ENCODE assay signal across 29 cellular contexts in genomic region chr1:27499142-27499541, GRCh38.
"Had no signal": no experiment of that assay in that cellular context is flagged by ENCODE, and none has a peak within 500 bp of the region (broad histone marks: within the 10 kb centered on the region; RNA-seq: fewer than 3 reads in every experiment).

No MANE protein-coding gene starts in this region.

- H3K4me1 Mint-ChIP-seq: activated naive CD4-positive, alpha-beta T cell treated with anti-CD3 and anti-CD28 coated beads, Interleukin-2, amount 50 U/mL, for 24 hours; activated naive CD8-positive, alpha-beta T cell treated with anti-CD3 and anti-CD28 coated beads, Interleukin-2, amount 50 U/mL, for 24 hours; central memory CD8-positive, alpha-beta T cell had no signal

- H3K27ac ChIP-seq: heart left ventricle, left lung, parathyroid adenoma, psoas muscle, suprapubic skin, tibial artery had no signal

- H3K9me3 Mint-ChIP-seq: activated B cell treated with CpG ODN at 0.5 μM for 24 hours; activated CD8-positive, alpha-beta T cell treated with anti-CD3 and anti-CD28 coated beads for 36 hours; activated naive CD4-positive, alpha-beta T cell treated with anti-CD3 and anti-CD28 coated beads, Interleukin-2, amount 50 U/mL, for 24 hours; activated naive CD8-positive, alpha-beta T cell treated with anti-CD3 and anti-CD28 coated beads, Interleukin-2, amount 50 U/mL, for 24 hours; activated T-cell treated with anti-CD3 and anti-CD28 coated beads, Interleukin-2, amount 50 U/mL, for 4 hours; activated T-helper 2 cell treated with anti-CD3 and anti-CD28 coated beads, Interferon-gamma antibody, Interleukin-2, Interleukin-4, amounts not matched to agents 10 μg/mL and 5 μg/mL and 100 μg/mL, durations not matched to agents 14 hours and 24 hours and 36 hours; central memory CD8-positive, alpha-beta T cell; dendritic cell treated with granulocyte-macrophage colony-stimulating factor and Interleukin-4, amounts not matched to agents 40 ng/mL and 50 ng/mL, for 4 days; endodermal cell; T-helper 2 cell treated with Interferon-gamma antibody and Interleukin-4, amounts not matched to agents 5 μg/mL and 100 μg/mL, for 36 hours had no signal

- DNase-seq: activated B cell treated with CpG ODN at 0.5 μM for 24 hours; activated CD4-positive, alpha-beta T cell treated with anti-CD3 and anti-CD28 coated beads, Interleukin-2, amount 50 U/mL, for 1 hour; activated CD8-positive, alpha-beta T cell treated with anti-CD3 and anti-CD28 coated beads for 36 hours; activated naive CD8-positive, alpha-beta T cell treated with anti-CD3 and anti-CD28 coated beads, Interleukin-2, amount 50 U/mL, for 24 hours; activated T-cell treated with anti-CD3 and anti-CD28 coated beads, Interleukin-2, amount 50 U/mL, for 4 hours; amygdala; endodermal cell; foreskin fibroblast; hypothalamus; nephron progenitor cell; nucleus accumbens; psoas muscle; stimulated activated CD4-positive, alpha-beta T cell treated with anti-CD3 and anti-CD28 coated beads, Interleukin-1b, Interleukin-23, amount 100 ng/mL, for 48 hours; stimulated activated CD4-positive, alpha-beta T cell treated with anti-CD3 and anti-CD28 coated beads, Interleukin-4, amount 100 ng/mL, for 4 hours; stimulated activated CD8-positive, alpha-beta memory T cell treated with anti-CD3 and anti-CD28 coated beads, Interleukin-4, amount 100 ng/mL, for 48 hours; stimulated activated naive CD4-positive, alpha-beta T cell had no signal

- ATAC-seq: activated CD8-positive, alpha-beta T cell treated with anti-CD3 and anti-CD28 coated beads for 36 hours; activated naive CD8-positive, alpha-beta T cell treated with anti-CD3 and anti-CD28 coated beads, Interleukin-2, amount 50 U/mL, for 24 hours; activated T-cell treated with anti-CD3 and anti-CD28 coated beads, Interleukin-2, amount 50 U/mL, for 4 hours; esophagus mucosa; heart left ventricle; left lung; psoas muscle had no signal

- H3K27me3 ChIP-seq: heart left ventricle, left lung, suprapubic skin, tibial artery had no signal

- H3K4me3 Mint-ChIP-seq: activated CD8-positive, alpha-beta T cell treated with anti-CD3 and anti-CD28 coated beads for 36 hours; activated naive CD4-positive, alpha-beta T cell treated with anti-CD3 and anti-CD28 coated beads, Interleukin-2, amount 50 U/mL, for 24 hours; activated naive CD8-positive, alpha-beta T cell treated with anti-CD3 and anti-CD28 coated beads, Interleukin-2, amount 50 U/mL, for 24 hours; activated T-cell treated with anti-CD3 and anti-CD28 coated beads, Interleukin-2, amount 50 U/mL, for 4 hours; central memory CD8-positive, alpha-beta T cell; dendritic cell treated with granulocyte-macrophage colony-stimulating factor and Interleukin-4, amounts not matched to agents 40 ng/mL and 50 ng/mL, for 4 days; endodermal cell; nephron progenitor cell; T-helper 2 cell treated with Interferon-gamma antibody and Interleukin-4, amounts not matched to agents 5 μg/mL and 100 μg/mL, for 36 hours had no signal

- H3K27me3 Mint-ChIP-seq: activated B cell treated with CpG ODN at 0.5 μM for 24 hours; activated CD8-positive, alpha-beta T cell treated with anti-CD3 and anti-CD28 coated beads for 36 hours; activated naive CD4-positive, alpha-beta T cell treated with anti-CD3 and anti-CD28 coated beads, Interleukin-2, amount 50 U/mL, for 24 hours; activated naive CD8-positive, alpha-beta T cell treated with anti-CD3 and anti-CD28 coated beads, Interleukin-2, amount 50 U/mL, for 24 hours had no signal

- H3K4me3 ChIP-seq: heart left ventricle, left lung, lung, psoas muscle, smooth muscle cell, suprapubic skin, tibial artery had no signal

- H3K27ac Mint-ChIP-seq: activated CD8-positive, alpha-beta T cell treated with anti-CD3 and anti-CD28 coated beads for 36 hours; activated naive CD4-positive, alpha-beta T cell treated with anti-CD3 and anti-CD28 coated beads, Interleukin-2, amount 50 U/mL, for 24 hours; activated naive CD8-positive, alpha-beta T cell treated with anti-CD3 and anti-CD28 coated beads, Interleukin-2, amount 50 U/mL, for 24 hours; activated T-helper 2 cell treated with anti-CD3 and anti-CD28 coated beads, Interferon-gamma antibody, Interleukin-2, Interleukin-4, amounts not matched to agents 10 μg/mL and 5 μg/mL and 100 μg/mL, durations not matched to agents 14 hours and 24 hours and 36 hours; dendritic cell treated with granulocyte-macrophage colony-stimulating factor and Interleukin-4, amounts not matched to agents 40 ng/mL and 50 ng/mL, for 4 days; endodermal cell; nephron progenitor cell; T-helper 2 cell treated with Interferon-gamma antibody and Interleukin-4, amounts not matched to agents 5 μg/mL and 100 μg/mL, for 36 hours had no signal

- H3K36me3 Mint-ChIP-seq: activated naive CD4-positive, alpha-beta T cell treated with anti-CD3 and anti-CD28 coated beads, Interleukin-2, amount 50 U/mL, for 24 hours had no signal

- H3K36me3 ChIP-seq: heart left ventricle, left lung, suprapubic skin, tibial artery had no signal

- H3K9me3 ChIP-seq: heart left ventricle, left lung, psoas muscle, suprapubic skin, tibial artery had no signal
